In genomic region chr6:166152660-166153059, GRCh38 we compare ENCODE assay signal across 21 cellular contexts.
"Had no signal": no experiment of that assay in that cellular context is flagged by ENCODE, and none has a peak within 500 bp of the region (broad histone marks: within the 10 kb centered on the region; RNA-seq: fewer than 3 reads in every experiment).

No MANE protein-coding gene starts in this region.

- DNase-seq: effector CD8-positive, alpha-beta T cell; endodermal cell; foreskin fibroblast; gastrocnemius medialis; head of caudate nucleus; left ventricle myocardium superior; lower lobe of right lung; naive thymus-derived CD8-positive, alpha-beta T cell; nephron progenitor cell; nucleus accumbens; sigmoid colon; stimulated activated CD4-positive, alpha-beta T cell treated with anti-CD3 and anti-CD28 coated beads, Interleukin-4, amount 100 ng/mL, for 4 hours; stimulated activated naive CD8-positive, alpha-beta T cell treated with anti-CD3 and anti-CD28 coated beads, Interleukin-15, Interleukin-2, amounts not matched to agents 100 U/mL and 50 U/mL, for 24 hours; substantia nigra; testis; upper lobe of right lung; uterus had no signal

- H3K4me3 ChIP-seq: gastrocnemius medialis, lower lobe of right lung, prostate gland, right atrium auricular region, sigmoid colon, testis, tibial nerve, upper lobe of right lung, uterus had no signal

- H3K4me1 ChIP-seq: gastrocnemius medialis, lower lobe of right lung, prostate gland, right atrium auricular region, sigmoid colon, testis, tibial nerve, upper lobe of right lung, uterus had no signal

- H3K27ac ChIP-seq: epithelial cell of prostate, gastrocnemius medialis, lower lobe of right lung, prostate gland, right atrium auricular region, sigmoid colon, testis, tibial nerve, upper lobe of right lung, uterus had no signal

- H3K27me3 ChIP-seq: gastrocnemius medialis, right atrium auricular region, sigmoid colon, testis, tibial nerve, upper lobe of right lung, uterus had no signal

- H3K9me3 ChIP-seq: prostate gland, testis, uterus had no signal

- H3K36me3 ChIP-seq: gastrocnemius medialis, lower lobe of right lung, prostate gland, right atrium auricular region, sigmoid colon, tibial nerve, upper lobe of right lung, uterus had no signal
